Comparison of ENCODE assay signal across 8 cellular contexts in genomic region chrX:15751160-15751819, GRCh38. TPM values are rescaled to one million over a fixed set of nuclear protein-coding genes. Genes with fewer than 3 reads are reported as not detected.
DNase-seq lines count a peak whose midpoint lies in the region; ATAC-seq and TF ChIP-seq lines count a peak whose summit lies in the region.

No MANE protein-coding gene starts in this region.

- intact Hi-C loops in adrenal gland (cut with DNase I): no loop called here

- no peaks in the 10 kb centered on the region for H3K27me3 ChIP-seq in ACC112 (ENCODE audit: insufficient read depth, low read length)
- no peaks in the 10 kb centered on the region for H3K27me3 ChIP-seq in adipocyte (replicated peaks; ENCODE audit: control insufficient read depth, insufficient read depth, low read length)
- H3K27me3 ChIP-seq in adrenal gland: no peaks in the 10 kb centered on the region

- H3K4me3 ChIP-seq in ACC112 (ENCODE audit: low read depth, low read length): no peak overlapping the region
- H3K4me3 ChIP-seq in adipocyte (ENCODE audit: low read length): no peak overlapping the region
- H3K4me3 ChIP-seq in adrenal gland: no peak overlapping the region

- H3K27me3 Mint-ChIP-seq in memory B cell: no peaks in the 10 kb centered on the region

- H3K79me2 ChIP-seq in ACC112 (ENCODE audit: control insufficient read depth, insufficient read depth, low read length, unreplicated experiment): no peaks in the 10 kb centered on the region

- H3K36me3 Mint-ChIP-seq in memory B cell: peaks cover 11% of the 10 kb centered on the region

- peak overlapping the region; percentile 77 for H3K4me3 Mint-ChIP-seq in memory B cell

- TF ChIP-seq POLR2A in adrenal gland (IDR thresholded peaks at IDR 0.05): no peak

- H3K9me3 ChIP-seq in adipocyte (ENCODE audit: control insufficient read depth, low read length) (no peaks in the 10 kb centered on the region), adrenal gland (replicated peaks in 1 of 3) (no peaks in the 10 kb centered on the region)

- no peak for TF ChIP-seq CTCF in adrenal gland (IDR thresholded peaks at IDR 0.05)

- peaks cover 18% of the 10 kb centered on the region for H3K4me1 Mint-ChIP-seq in memory B cell

- no peak overlapping the region for H2AFZ ChIP-seq in ACC112 (ENCODE audit: low read length, unreplicated experiment)

- DNase-seq in adipocyte (ENCODE audit: low read depth) (peak; percentile 64), memory B cell (ENCODE audit: low spot score in 2 of 2) (peak in 1 of 2 donors; percentile 33), NCI-H2227 treated with DMSO at 0.1 percent for 48 hours (lab: John Stamatoyannopoulos, UW) (no peak), NCI-H446 (lab: John Stamatoyannopoulos, UW) (no peak), adrenal gland (no peak), NCI-H146 (lab: John Stamatoyannopoulos, UW) (no peak)

- H3K27ac ChIP-seq in ACC112 (ENCODE audit: low read depth, low read length) (peak overlapping the region; percentile 65), adrenal gland (peak overlapping the region in 2 of 5 donors; percentile 44 to 72)

- H3K9me3 Mint-ChIP-seq in memory B cell: no peaks in the 10 kb centered on the region

- 49 to 73% (median 66%) methylated on average over 4 of the region's 4 CpGs for WGBS in adrenal gland, 4 donors

- no peak overlapping the region for H3K9ac ChIP-seq in adipocyte (ENCODE audit: low read length)

- H3K27ac Mint-ChIP-seq in memory B cell: peak overlapping the region; percentile 100

- ATAC-seq in HG02938 (IDR thresholded peaks at IDR 0.05; ENCODE audit: unreplicated experiment) (peak; percentile 53), memory B cell (ENCODE audit: low read depth) (peak; percentile 78)

- no peaks in the 10 kb centered on the region for H3K36me3 ChIP-seq in ACC112 (ENCODE audit: insufficient read depth, low read length)
- H3K36me3 ChIP-seq in adipocyte (ENCODE audit: control insufficient read depth, insufficient read depth, low read length, severe bottlenecking): no peaks in the 10 kb centered on the region
- no peaks in the 10 kb centered on the region for H3K36me3 ChIP-seq in adrenal gland (replicated peaks in 1 of 2)

- H3K4me1 ChIP-seq in ACC112 (ENCODE audit: control insufficient read depth, insufficient read depth, low read length, unreplicated experiment) (peaks cover 27% of the 10 kb centered on the region), adipocyte (ENCODE audit: control insufficient read depth, insufficient read depth, low read length) (peaks cover 29% of the 10 kb centered on the region), adrenal gland (replicated peaks in 1 of 2) (peaks cover 0 to 27% of the 10 kb centered on the region in 2 donors)

RNA-seq across cellular contexts. Expression of gene CA5B, which starts 13.2 kb away (rescaled TPM):
- total RNA-seq in adrenal gland: 10 to 100 TPM in 4 of 8 donors, 1 to 10 TPM in 4; 3.3 to 21.6 (median 11.0) TPM
- polyA plus RNA-seq in adrenal gland: 1 to 10 TPM; 2.5 to 6.7 (median 4.6) TPM

RNA-seq across cellular contexts. Expression of gene ZRSR2, which starts 39.0 kb away (rescaled TPM):
- 1 to 10 TPM in 7 of 8 donors, not detected in 1; 2.9 to 9.7 (median 8.3) TPM for total RNA-seq in adrenal gland
- polyA plus RNA-seq in adrenal gland: 10 to 100 TPM; 23.7 to 49.1 (median 44.6) TPM
